In genomic region chr13:19959141-19959830, GRCh38 we compare ENCODE assay signal across 8 cellular contexts. TPM values are rescaled to one million over a fixed set of nuclear protein-coding genes. Genes with fewer than 3 reads are reported as not detected.
A peak's percentile ranks its signal among the peaks of the same experiment; 100 is the strongest.
DNase-seq lines count a peak whose midpoint lies in the region; ATAC-seq and TF ChIP-seq lines count a peak whose summit lies in the region.

No MANE protein-coding gene starts in this region.

- H3K27ac ChIP-seq in OCI-LY3 (ENCODE audit: low read length): peak overlapping the region; percentile 80

- H4K20me1 ChIP-seq in OCI-LY3 (ENCODE audit: insufficient read depth, low read length): peaks cover 36% of the 10 kb centered on the region

- H3K27me3 Mint-ChIP-seq in activated T-helper 17 cell treated with anti-CD3 and anti-CD28 coated beads, Interleukin-2, amount 50 U/mL, for 72 hours: no peaks in the 10 kb centered on the region
- peaks cover under 1% of the 10 kb centered on the region for H3K27me3 Mint-ChIP-seq in nephron progenitor cell (ENCODE audit: low read depth, poor library complexity)
- H3K27me3 Mint-ChIP-seq in stimulated activated naive CD8-positive, alpha-beta T cell treated with anti-CD3 and anti-CD28 coated beads, Interleukin-15, Interleukin-2, amounts not matched to agents 100 ng/mL and 50 ng/mL, for 24 hours: no peaks in the 10 kb centered on the region

- H3K9me3 Mint-ChIP-seq in activated T-helper 17 cell treated with anti-CD3 and anti-CD28 coated beads, Interleukin-2, amount 50 U/mL, for 72 hours: no peaks in the 10 kb centered on the region
- H3K9me3 Mint-ChIP-seq in nephron progenitor cell: peaks cover 15% of the 10 kb centered on the region
- H3K9me3 Mint-ChIP-seq in stimulated activated naive CD8-positive, alpha-beta T cell treated with anti-CD3 and anti-CD28 coated beads, Interleukin-15, Interleukin-2, amounts not matched to agents 100 ng/mL and 50 ng/mL, for 24 hours: no peaks in the 10 kb centered on the region

- peak overlapping the region; percentile 87 for H3K27ac Mint-ChIP-seq in activated T-helper 17 cell treated with anti-CD3 and anti-CD28 coated beads, Interleukin-2, amount 50 U/mL, for 72 hours
- H3K27ac Mint-ChIP-seq in nephron progenitor cell: peak overlapping the region; percentile 98
- peak overlapping the region; percentile 93 for H3K27ac Mint-ChIP-seq in stimulated activated naive CD8-positive, alpha-beta T cell treated with anti-CD3 and anti-CD28 coated beads, Interleukin-15, Interleukin-2, amounts not matched to agents 100 ng/mL and 50 ng/mL, for 24 hours

- peaks cover 54% of the 10 kb centered on the region for H3K79me2 ChIP-seq in OCI-LY3 (ENCODE audit: low read length)

- H3K4me3 ChIP-seq in OCI-LY3 (ENCODE audit: low read length) (peak overlapping the region; percentile 88), fibroblast of the aortic adventitia (ENCODE audit: low read depth, low read length) (peak overlapping the region; percentile 86)

- H3K36me3 Mint-ChIP-seq in activated T-helper 17 cell treated with anti-CD3 and anti-CD28 coated beads, Interleukin-2, amount 50 U/mL, for 72 hours (ENCODE audit: low read depth): peaks cover 49% of the 10 kb centered on the region
- peaks cover 31% of the 10 kb centered on the region for H3K36me3 Mint-ChIP-seq in nephron progenitor cell (ENCODE audit: low read depth)
- peaks cover 11% of the 10 kb centered on the region for H3K36me3 Mint-ChIP-seq in stimulated activated naive CD8-positive, alpha-beta T cell treated with anti-CD3 and anti-CD28 coated beads, Interleukin-15, Interleukin-2, amounts not matched to agents 100 ng/mL and 50 ng/mL, for 24 hours (ENCODE audit: low read depth)

- peak; percentile 49 for DNase-seq in G401 (ENCODE audit: low spot score)
- peak; percentile 38 for DNase-seq in fibroblast of the aortic adventitia (ENCODE audit: low read depth)
- peak; percentile 58 for DNase-seq in nephron progenitor cell

- H2AFZ ChIP-seq in OCI-LY3 (ENCODE audit: low read depth, low read length): peak overlapping the region; percentile 20

- no peaks in the 10 kb centered on the region for H3K9me3 ChIP-seq in OCI-LY3 (ENCODE audit: insufficient read depth, low read length)

- no peaks in the 10 kb centered on the region for H3K27me3 ChIP-seq in OCI-LY3 (ENCODE audit: low read depth, low read length)

- ATAC-seq in HG02970 (IDR thresholded peaks at IDR 0.05; ENCODE audit: low FRiP score, unreplicated experiment): peak; percentile 5
- peak; percentile 10 for ATAC-seq in activated T-helper 17 cell treated with anti-CD3 and anti-CD28 coated beads, Interleukin-2, amount 50 U/mL, for 72 hours (replicated peaks)
- no peak for ATAC-seq in GM19035 (IDR thresholded peaks at IDR 0.05; ENCODE audit: unreplicated experiment)

- peak overlapping the region; percentile 97 for H3K9ac ChIP-seq in OCI-LY3 (ENCODE audit: low read length)

- peaks cover 25% of the 10 kb centered on the region for H3K4me1 ChIP-seq in OCI-LY3 (ENCODE audit: low read length)

- H3K4me1 Mint-ChIP-seq in activated T-helper 17 cell treated with anti-CD3 and anti-CD28 coated beads, Interleukin-2, amount 50 U/mL, for 72 hours: peaks cover 18% of the 10 kb centered on the region
- H3K4me1 Mint-ChIP-seq in nephron progenitor cell: peaks cover 21% of the 10 kb centered on the region
- peaks cover 43% of the 10 kb centered on the region for H3K4me1 Mint-ChIP-seq in stimulated activated naive CD8-positive, alpha-beta T cell treated with anti-CD3 and anti-CD28 coated beads, Interleukin-15, Interleukin-2, amounts not matched to agents 100 ng/mL and 50 ng/mL, for 24 hours (ENCODE audit: low read depth)

- TF ChIP-seq CTCF in OCI-LY3 (IDR thresholded peaks at IDR 0.05; ENCODE audit: low read depth, low read length) (no peak), fibroblast of the aortic adventitia (IDR thresholded peaks at IDR 0.05; ENCODE audit: insufficient read depth, low read length) (peak; percentile 41), nephron progenitor cell (IDR thresholded peaks at IDR 0.05) (no peak)

- in situ Hi-C loops in G401 (cut with HindIII; ENCODE audit: low sequenced_read_pairs): no loop called here

- peaks cover 31% of the 10 kb centered on the region for H3K36me3 ChIP-seq in OCI-LY3 (replicated peaks; ENCODE audit: low read depth, low read length)

- peak overlapping the region; percentile 92 for H3K4me3 Mint-ChIP-seq in activated T-helper 17 cell treated with anti-CD3 and anti-CD28 coated beads, Interleukin-2, amount 50 U/mL, for 72 hours
- H3K4me3 Mint-ChIP-seq in nephron progenitor cell: peak overlapping the region; percentile 96
- peak overlapping the region; percentile 92 for H3K4me3 Mint-ChIP-seq in stimulated activated naive CD8-positive, alpha-beta T cell treated with anti-CD3 and anti-CD28 coated beads, Interleukin-15, Interleukin-2, amounts not matched to agents 100 ng/mL and 50 ng/mL, for 24 hours

- H3K4me2 ChIP-seq in OCI-LY3 (ENCODE audit: low read length): peak overlapping the region; percentile 98

RNA-seq across cellular contexts. Expression of gene ZMYM2, which starts 0.8 kb away (rescaled TPM):
- 60.2 and 86.6 TPM in 2 replicates for total RNA-seq in G401 (2014; rRNA removed; shearing (Covaris generic))
- total RNA-seq in activated T-helper 17 cell treated with anti-CD3 and anti-CD28 coated beads, Interleukin-2, amount 50 U/mL, for 72 hours: 100 to 1,000 TPM in 1 of 2 donors, 10 to 100 TPM in 1; 42.4 to 106 TPM
- 47.8 and 62.5 TPM in 2 replicates for total RNA-seq in fibroblast of the aortic adventitia (ENCODE audit: low replicate concordance)
